1 cellular context compared by ENCODE assay signal in genomic region chr20:17940447-17940971, GRCh38.
TF ChIP-seq lines count a peak whose summit lies in the region.

No MANE protein-coding gene starts in this region.

TF ChIP-seq in HepG2, 621 proteins besides CTCF, POLR2A, EP300 and RAD21 (continued from another document and continues in another):
- TF ChIP-seq HINFP (CRISPR knock-in tag; IDR thresholded peaks at IDR 0.05; ENCODE audit: low read depth) (peak; percentile 39; the same call in 1 of the 2 replicates), ZNF318 (CRISPR knock-in tag; IDR thresholded peaks at IDR 0.05) (peak; percentile 61; the same call in 1 of the 2 replicates), DMAP1 (CRISPR knock-in tag; IDR thresholded peaks at IDR 0.05) (no peak), JUNB (CRISPR knock-in tag; IDR thresholded peaks at IDR 0.05; ENCODE audit: borderline replicate concordance) (peak; percentile 67; the same call in 1 of the 2 replicates), ZNF660 (CRISPR knock-in tag; IDR thresholded peaks at IDR 0.05; ENCODE audit: borderline replicate concordance, low read depth) (no peak), ZNF430 (CRISPR knock-in tag; IDR thresholded peaks at IDR 0.05) (no peak), SMAD9 (CRISPR knock-in tag; IDR thresholded peaks at IDR 0.05) (no peak), DRAP1 (CRISPR knock-in tag; IDR thresholded peaks at IDR 0.05) (no peak), LRRFIP1 (CRISPR knock-in tag; conservative IDR thresholded peaks at IDR 0.05) (no peak), ZMYM4 (CRISPR knock-in tag; IDR thresholded peaks at IDR 0.05) (no peak), ATF7-NPFF (CRISPR knock-in tag; IDR thresholded peaks at IDR 0.05; ENCODE audit: low read depth) (no peak; the same call in none of the 2 replicates), GTF3A (CRISPR knock-in tag; conservative IDR thresholded peaks at IDR 0.05) (0 out of 2 replicates have a peak, but pooled peaks have one; percentile 53), POLR2AphosphoS5 (IDR thresholded peaks at IDR 0.05; ENCODE audit: low read depth, low read length) (peak; percentile 17), MXI1 (IDR thresholded peaks at IDR 0.05; ENCODE audit: borderline replicate concordance, low read depth, low read length) (no peak), ZNF570 (CRISPR knock-in tag; IDR thresholded peaks at IDR 0.05; ENCODE audit: borderline replicate concordance) (no peak), ZNF18 (CRISPR knock-in tag; IDR thresholded peaks at IDR 0.05; ENCODE audit: insufficient replicate concordance) (no peak), TIGD3 (CRISPR knock-in tag; IDR thresholded peaks at IDR 0.05; ENCODE audit: borderline replicate concordance) (no peak), BRD4 (CRISPR knock-in tag; IDR thresholded peaks at IDR 0.05) (no peak), TEAD2 (CRISPR knock-in tag; IDR thresholded peaks at IDR 0.05) (0 out of 2 replicates have a peak, but pooled peaks have one; percentile 75), ZNF414 (CRISPR knock-in tag; IDR thresholded peaks at IDR 0.05) (no peak), CREB3 (CRISPR knock-in tag; IDR thresholded peaks at IDR 0.05) (no peak), PPARG (CRISPR knock-in tag; conservative IDR thresholded peaks at IDR 0.05) (no peak), EED (CRISPR knock-in tag; IDR thresholded peaks at IDR 0.05) (no peak; the same call in 1 of the 2 replicates), ZBTB2 (CRISPR knock-in tag; IDR thresholded peaks at IDR 0.05; ENCODE audit: low read depth) (0 out of 2 replicates have a peak, but pooled peaks have one; percentile 9), SMARCE1 (IDR thresholded peaks at IDR 0.05; ENCODE audit: borderline replicate concordance) (no peak), HMG20B (CRISPR knock-in tag; conservative IDR thresholded peaks at IDR 0.05) (no peak), NFKBIZ (CRISPR knock-in tag; IDR thresholded peaks at IDR 0.05) (peak; percentile 46; the same call in 1 of the 2 replicates), PBX3 (CRISPR knock-in tag; IDR thresholded peaks at IDR 0.05; ENCODE audit: borderline replicate concordance) (peak; percentile 62; the same call in 1 of the 2 replicates), ZNF34 (CRISPR knock-in tag; IDR thresholded peaks at IDR 0.05; ENCODE audit: borderline replicate concordance) (no peak; the same call in 1 of the 2 replicates), ZSCAN31 (CRISPR knock-in tag; IDR thresholded peaks at IDR 0.05; ENCODE audit: low read depth) (peak; percentile 6; the same call in 1 of the 2 replicates), RELA (CRISPR knock-in tag; IDR thresholded peaks at IDR 0.05) (no peak), TFAP4 (IDR thresholded peaks at IDR 0.05; ENCODE audit: borderline replicate concordance, low read depth) (no peak), ZFP90 (CRISPR knock-in tag; IDR thresholded peaks at IDR 0.05; ENCODE audit: borderline replicate concordance) (peak; percentile 63; the same call in 1 of the 2 replicates)
